ENCODE assay signal across 10 cellular contexts in the genomic region with DNA sequence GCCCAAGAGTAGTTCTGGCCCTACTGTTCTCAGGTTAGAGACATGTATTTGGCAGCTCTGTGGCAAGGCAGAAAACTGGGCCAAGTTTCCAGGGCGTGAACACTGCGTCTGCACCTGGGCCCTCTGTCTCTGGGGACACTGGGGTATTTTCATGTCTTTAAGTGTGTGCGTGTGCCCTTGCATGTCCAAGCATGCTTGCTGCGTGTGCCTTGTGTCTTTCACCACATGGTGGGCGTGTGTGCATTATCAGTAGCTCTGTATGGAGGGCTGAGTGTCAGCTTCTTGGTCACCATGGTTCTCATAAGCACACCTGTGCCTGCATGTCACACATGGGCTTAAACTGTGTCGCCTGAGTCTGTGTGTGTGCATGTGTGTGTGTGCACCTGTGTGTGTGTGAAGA.
DNase-seq lines count a peak whose midpoint lies in the region; ATAC-seq and TF ChIP-seq lines count a peak whose summit lies in the region.
"Had no signal": no experiment of that assay in that cellular context is flagged by ENCODE, and none has a peak within 500 bp of the region (broad histone marks: within the 10 kb centered on the region; RNA-seq: fewer than 3 reads in every experiment).

No MANE protein-coding gene starts in this region.

- peak overlapping the region in 2 of 8 donors; percentile 6 to 39 for H3K4me3 Mint-ChIP-seq in naive B cell

- H3K9me3 Mint-ChIP-seq in naive B cell: no peaks in the 10 kb centered on the region

- intact Hi-C loops in colonic mucosa (cut with DNase I): no loop called here
- intact Hi-C loops in ovary (cut with DNase I): no loop called here

- no peaks in the 10 kb centered on the region for H3K27me3 ChIP-seq in colonic mucosa
- H3K27me3 ChIP-seq in ovary: no peaks in the 10 kb centered on the region
- H3K27me3 ChIP-seq: vagina had no signal

- H3K36me3 Mint-ChIP-seq in naive B cell: no peaks in the 10 kb centered on the region

- H3K36me3 ChIP-seq in colonic mucosa (no peaks in the 10 kb centered on the region), ovary (no peaks in the 10 kb centered on the region)
- H3K36me3 ChIP-seq: vagina had no signal

- peak; percentile 90 for ATAC-seq in GM18870 (IDR thresholded peaks at IDR 0.05; ENCODE audit: unreplicated experiment)
- peak; percentile 82 for ATAC-seq in GM21737 (IDR thresholded peaks at IDR 0.05; ENCODE audit: unreplicated experiment)
- ATAC-seq in HG03354 (IDR thresholded peaks at IDR 0.05; ENCODE audit: poor library complexity, severe bottlenecking, unreplicated experiment): peak; percentile 88
- peak; percentile 92 to 93 for ATAC-seq in naive B cell (ENCODE audit: low read depth in 2 of 2)

- H3K4me1 ChIP-seq in colonic mucosa: no peaks in the 10 kb centered on the region
- peaks cover 10% of the 10 kb centered on the region for H3K4me1 ChIP-seq in ovary (ENCODE audit: insufficient read depth)

- peak overlapping the region in 1 of 2 donors; percentile 35 for H3K9ac ChIP-seq in colonic mucosa (ENCODE audit: low read depth in 2 of 2, low read length in 2 of 2)

- H3K27ac Mint-ChIP-seq in naive B cell: peak overlapping the region in 5 of 6 donors; percentile 49 to 88 (median 83)

- peak; percentile 55 for DNase-seq in naive B cell
- DNase-seq in NCI-H2029 treated with DMSO at 0.1 percent for 48 hours (lab: John Stamatoyannopoulos, UW): no peak
- no peak for DNase-seq in NOMO-1 (lab: John Stamatoyannopoulos, UW; ENCODE audit: unreplicated experiment in 2 of 2)
- no peak for DNase-seq in colonic mucosa
- no peak for DNase-seq in ovary
- DNase-seq: activated naive CD4-positive, alpha-beta T cell treated with anti-CD3 and anti-CD28 coated beads, Interleukin-2, amount 50 U/mL, for 16 hours had no signal

- H3K27ac ChIP-seq in colonic mucosa (no peak overlapping the region), ovary (no peak overlapping the region)
- H3K27ac ChIP-seq: vagina had no signal

- no peak overlapping the region for H3K4me3 ChIP-seq in colonic mucosa
- no peak overlapping the region for H3K4me3 ChIP-seq in ovary
- H3K4me3 ChIP-seq: vagina had no signal

- TF ChIP-seq POLR2A in ovary (IDR thresholded peaks at IDR 0.05): no peak

- H3K9me3 ChIP-seq in colonic mucosa (no peaks in the 10 kb centered on the region), ovary (no peaks in the 10 kb centered on the region)
- H3K9me3 ChIP-seq: vagina had no signal

- no peaks in the 10 kb centered on the region for H3K27me3 Mint-ChIP-seq in naive B cell

- H3K4me1 Mint-ChIP-seq in naive B cell: peaks cover 23 to 34% (median 29%) of the 10 kb centered on the region in 3 donors

- TF ChIP-seq EP300 in ovary (IDR thresholded peaks at IDR 0.05): no peak

- 92 to 98% (median 96%) methylated on average over 6 of the region's 6 CpGs for WGBS in ovary, 3 donors

- TF ChIP-seq CTCF in colonic mucosa (IDR thresholded peaks at IDR 0.05): no peak
- TF ChIP-seq CTCF in ovary (IDR thresholded peaks at IDR 0.05): no peak
